ENCODE assay signal across 1 cellular context in genomic region chr20:13362165-13362564, GRCh38.
TF ChIP-seq lines count a peak whose summit lies in the region.

No MANE protein-coding gene starts in this region.

TF ChIP-seq in WTC11, 78 proteins besides CTCF, POLR2A, EP300 and RAD21:
- TF ChIP-seq ZNF532 (CRISPR knock-in tag; IDR thresholded peaks at IDR 0.05; ENCODE audit: borderline replicate concordance): 0 out of 2 replicates have a peak, but pooled peaks have one; percentile 43
- TF ChIP-seq ZNF121 (CRISPR knock-in tag; IDR thresholded peaks at IDR 0.05): peak; percentile 95
- peak; percentile 38; the same call in 1 of the 2 replicates for TF ChIP-seq TEAD1 (CRISPR knock-in tag; IDR thresholded peaks at IDR 0.05)
